11 cellular contexts compared by ENCODE assay signal in the genomic region with DNA sequence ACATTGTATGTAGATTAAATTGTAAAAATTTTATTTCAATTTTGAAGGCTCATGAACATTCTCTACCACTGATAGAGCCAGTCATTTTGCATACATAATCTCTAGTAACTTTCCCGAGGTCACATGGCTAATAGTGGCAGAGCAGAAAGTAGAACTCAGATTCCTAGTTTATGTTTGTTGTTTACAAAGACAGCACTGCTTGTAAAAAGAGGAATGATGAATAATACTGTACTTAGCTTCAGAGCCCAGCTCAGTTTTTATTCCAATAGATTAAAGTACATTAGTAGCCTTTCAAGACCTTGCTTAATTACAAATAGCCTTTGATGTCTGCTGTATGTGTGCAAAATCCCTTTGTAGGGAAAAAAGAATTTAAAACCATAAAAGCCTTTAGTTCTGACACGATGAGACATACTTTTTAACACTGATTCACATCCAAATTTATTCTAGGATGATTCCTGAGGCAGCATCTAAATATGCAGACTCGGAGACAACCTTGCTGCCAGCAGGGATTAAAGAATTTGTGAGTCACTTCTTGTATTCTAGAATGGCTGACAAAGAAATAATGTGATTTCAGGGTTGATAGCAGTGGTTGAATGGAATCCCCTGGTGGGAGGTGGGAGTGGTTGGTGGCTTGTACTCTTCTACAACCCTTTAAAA.
DNase-seq lines count a peak whose midpoint lies in the region; ATAC-seq and TF ChIP-seq lines count a peak whose summit lies in the region.
"Had no signal": no experiment of that assay in that cellular context is flagged by ENCODE, and none has a peak within 500 bp of the region (broad histone marks: within the 10 kb centered on the region; RNA-seq: fewer than 3 reads in every experiment).

No MANE protein-coding gene starts in this region.

- no peak for ATAC-seq in GM21619 (IDR thresholded peaks at IDR 0.05; ENCODE audit: unreplicated experiment)

- H3K4me1 ChIP-seq in ACC112 (ENCODE audit: control insufficient read depth, insufficient read depth, low read length, unreplicated experiment), result peaks cover 44% of the 10 kb centered on the region

- peak overlapping the region; percentile 3 for H2AFZ ChIP-seq in ACC112 (ENCODE audit: low read length, unreplicated experiment)

- DNase-seq in HT1080 (ENCODE audit: low read depth) (peak; percentile 94), astrocyte of the spinal cord (ENCODE audit: low read depth, low spot score) (peak; percentile 96), iPS-NIHi11 (ENCODE audit: low spot score) (peak; percentile 49), globus pallidus (ENCODE audit: low spot score) (no peak), SKM-1 (lab: John Stamatoyannopoulos, UW; ENCODE audit: unreplicated experiment) (no peak), Kasumi-1 (lab: John Stamatoyannopoulos, UW) (no peak)
- DNase-seq: activated effector memory CD4-positive, alpha-beta T cell treated with anti-CD3 and anti-CD28 coated beads, Interleukin-2, amount 50 U/mL, for 16 hours; CD8-positive, alpha-beta memory T cell had no signal

- no peak for TF ChIP-seq CTCF in astrocyte of the spinal cord (IDR thresholded peaks at IDR 0.05; ENCODE audit: low read depth, low read length)

- H3K4me3 ChIP-seq in ACC112 (ENCODE audit: low read depth, low read length) (no peak overlapping the region), astrocyte of the spinal cord (ENCODE audit: low read depth, low read length) (no peak overlapping the region)

- in situ Hi-C loops in astrocyte of the spinal cord (cut with HindIII; ENCODE audit: low sequenced_read_pairs), result no loop called here

- H3K36me3 ChIP-seq in ACC112 (ENCODE audit: insufficient read depth, low read length), result no peaks in the 10 kb centered on the region; the same call in 1 of the 2 replicates
- H3K36me3 ChIP-seq: neutrophil had no signal

- H3K27me3 ChIP-seq in ACC112 (ENCODE audit: insufficient read depth, low read length), result no peaks in the 10 kb centered on the region
- H3K27me3 ChIP-seq: neutrophil had no signal

- peak overlapping the region; percentile 82 for H3K27ac ChIP-seq in ACC112 (ENCODE audit: low read depth, low read length)
- H3K27ac ChIP-seq: neutrophil had no signal

- H3K79me2 ChIP-seq in ACC112 (ENCODE audit: control insufficient read depth, insufficient read depth, low read length, unreplicated experiment), result no peaks in the 10 kb centered on the region

Comparison
In these comparisons a context has a peak if more than half of its experiments do, and no peak if none do; other contexts are left out.
1. DNase-seq: peak in HT1080 (single experiment), astrocyte of the spinal cord (single experiment) and iPS-NIHi11 (single experiment); none in globus pallidus (single experiment), SKM-1 (single experiment) and Kasumi-1 (0 of 2).